16 cellular contexts compared by ENCODE assay signal in the genomic region with DNA sequence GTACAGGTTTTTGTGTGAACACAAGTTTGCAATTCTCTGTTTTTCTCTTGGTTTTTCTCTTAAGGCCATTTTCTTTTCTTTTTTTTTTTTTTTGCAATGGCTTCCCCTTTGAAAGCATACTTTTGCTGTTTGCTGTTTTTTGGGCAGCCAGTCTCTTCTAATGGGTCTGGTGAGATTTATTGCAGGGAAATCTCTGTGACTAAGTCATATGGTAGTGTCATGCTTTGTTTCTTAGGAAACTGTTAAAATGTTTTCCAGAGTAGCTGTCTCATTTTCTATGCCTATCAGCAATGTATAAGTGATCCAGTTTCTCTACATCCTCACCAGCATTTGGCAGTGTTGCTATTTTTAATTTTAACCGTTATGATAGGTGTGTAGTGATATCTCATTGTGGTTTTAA.
"Had no signal": no experiment of that assay in that cellular context is flagged by ENCODE, and none has a peak within 500 bp of the region (broad histone marks: within the 10 kb centered on the region; RNA-seq: fewer than 3 reads in every experiment).

No MANE protein-coding gene starts in this region.

- DNase-seq: activated CD4-positive, alpha-beta memory T cell treated with anti-CD3 and anti-CD28 coated beads, Interleukin-2, amount 10 ng/mL, durations not matched to agents 7 days and 5 days; activated naive CD8-positive, alpha-beta T cell treated with anti-CD3 and anti-CD28 coated beads, Interleukin-2, amount 50 U/mL, for 24 hours; activated T-cell treated with anti-CD3 and anti-CD28 coated beads, Interleukin-2, amount 50 U/mL, for 72 hours; cortex of kidney; effector memory CD4-positive, alpha-beta T cell; glutamatergic neuron; lower lobe of right lung; naive thymus-derived CD4-positive, alpha-beta T cell; posterior cingulate gyrus; T1000; tibial artery had no signal

- H3K27me3 ChIP-seq: right atrium auricular region, tibial artery had no signal

- H3K27ac ChIP-seq: epithelial cell of prostate, lower lobe of right lung, right atrium auricular region, tibial artery, VCaP had no signal

- H3K36me3 ChIP-seq: lower lobe of right lung, right atrium auricular region, tibial artery had no signal

- H3K27ac Mint-ChIP-seq: activated CD4-positive, alpha-beta memory T cell treated with anti-CD3 and anti-CD28 coated beads, Interleukin-2, amount 10 ng/mL, durations not matched to agents 7 days and 5 days; activated naive CD8-positive, alpha-beta T cell treated with anti-CD3 and anti-CD28 coated beads, Interleukin-2, amount 50 U/mL, for 24 hours; activated T-cell treated with anti-CD3 and anti-CD28 coated beads, Interleukin-2, amount 50 U/mL, for 72 hours; naive thymus-derived CD4-positive, alpha-beta T cell; stimulated activated effector memory CD8-positive, alpha-beta T cell treated with anti-CD3 and anti-CD28 coated beads, Interleukin-12 subunit alpha, Interleukin-12 subunit beta, amount 100 ng/mL, for 72 hours had no signal

- H3K4me3 ChIP-seq: lower lobe of right lung, right atrium auricular region, smooth muscle cell, tibial artery had no signal

- H3K36me3 Mint-ChIP-seq: stimulated activated effector memory CD8-positive, alpha-beta T cell treated with anti-CD3 and anti-CD28 coated beads, Interleukin-12 subunit alpha, Interleukin-12 subunit beta, amount 100 ng/mL, for 72 hours had no signal

- ATAC-seq: activated naive CD8-positive, alpha-beta T cell treated with anti-CD3 and anti-CD28 coated beads, Interleukin-2, amount 50 U/mL, for 24 hours; activated T-cell treated with anti-CD3 and anti-CD28 coated beads, Interleukin-2, amount 50 U/mL, for 72 hours; lower lobe of right lung; naive thymus-derived CD4-positive, alpha-beta T cell; stimulated activated effector memory CD8-positive, alpha-beta T cell treated with anti-CD3 and anti-CD28 coated beads, Interleukin-12 subunit alpha, Interleukin-12 subunit beta, amount 100 ng/mL, for 72 hours had no signal

- H3K4me2 ChIP-seq: smooth muscle cell had no signal

- H3K4me1 ChIP-seq: lower lobe of right lung, right atrium auricular region, tibial artery had no signal
